Comparison of ENCODE assay signal across 18 cellular contexts in genomic region chr22:24005201-24005600, GRCh38. TPM values are rescaled to one million over a fixed set of nuclear protein-coding genes. Genes with fewer than 3 reads are reported as not detected.
DNase-seq lines count a peak whose midpoint lies in the region; ATAC-seq and TF ChIP-seq lines count a peak whose summit lies in the region.
"Had no signal": no experiment of that assay in that cellular context is flagged by ENCODE, and none has a peak within 500 bp of the region (broad histone marks: within the 10 kb centered on the region; RNA-seq: fewer than 3 reads in every experiment).

GSTT4 (minus strand) TSS chr22:24005453; CDS start chr22:24005356, 97 bp downstream.

- H3K4me1 ChIP-seq in body of pancreas (no peaks in the 10 kb centered on the region), heart right ventricle (peaks cover 0 to 18% (median 11%) of the 10 kb centered on the region in 9 donors)

- H3K4me3 ChIP-seq in body of pancreas: no peak within 1 kb of the TSS
- peak within 1 kb of the TSS in 1 of 10 donors; percentile 5 for H3K4me3 ChIP-seq in heart right ventricle
- no peak within 1 kb of the TSS for H3K4me3 ChIP-seq in retinal pigment epithelial cell (ENCODE audit: low read length)

- WGBS in body of pancreas, 2 donors: 55 to 64% methylated on average over 6 of the region's 6 CpGs
- 25 to 35% methylated on average over 6 of the region's 6 CpGs for WGBS in heart right ventricle, 2 donors

- intact Hi-C loops in body of pancreas (cut with DNase I): no loop called here
- intact Hi-C loops in heart right ventricle (cut with DNase I): loop anchor here in 6 of 10 donors (5.0 to 10.0 kb wide), 3 partner anchors 68 to 170 kb away; no protein-coding TSS in a partner anchor

- TF ChIP-seq CTCF in body of pancreas (IDR thresholded peaks at IDR 0.05) (no peak), heart right ventricle (IDR thresholded peaks at IDR 0.05) (no peak), retinal pigment epithelial cell (conservative IDR thresholded peaks at IDR 0.05; ENCODE audit: low read depth, low read length) (no peak)

- ATAC-seq in body of pancreas: peak; percentile 15
- ATAC-seq in heart right ventricle: peak; percentile 88 to 98 (median 94)
- no peak for ATAC-seq in GM19397 (IDR thresholded peaks at IDR 0.05; ENCODE audit: unreplicated experiment)
- no peak for ATAC-seq in GM21515 (IDR thresholded peaks at IDR 0.05; ENCODE audit: unreplicated experiment)
- ATAC-seq in HG03045 (IDR thresholded peaks at IDR 0.05; ENCODE audit: unreplicated experiment): no peak

- no peaks in the 10 kb centered on the region for H3K36me3 ChIP-seq in body of pancreas (replicated peaks in 1 of 2; ENCODE audit: insufficient read depth in 1 of 2, low read depth in 2 of 2)
- no peaks in the 10 kb centered on the region for H3K36me3 ChIP-seq in heart right ventricle

- TF ChIP-seq POLR2A in body of pancreas (IDR thresholded peaks at IDR 0.05): no peak

- no peaks in the 10 kb centered on the region for H3K27me3 ChIP-seq in body of pancreas
- H3K27me3 ChIP-seq in heart right ventricle: no peaks in the 10 kb centered on the region

- H3K9me3 ChIP-seq in body of pancreas (no peaks in the 10 kb centered on the region), heart right ventricle (no peaks in the 10 kb centered on the region)

- DNase-seq in GM03348 (ENCODE audit: low spot score): peak; percentile 27
- DNase-seq in body of pancreas: peak in 2 of 4 donors; percentile 40 to 47
- DNase-seq in heart right ventricle: peak; percentile 80 to 86
- DNase-seq in retinal pigment epithelial cell (ENCODE audit: low read depth): peak; percentile 31
- DNase-seq in HCEC 1CT: no peak
- DNase-seq: activated CD8-positive, alpha-beta memory T cell treated with anti-CD3 and anti-CD28 coated beads, Interleukin-2, amount 50 U/mL, for 4 hours; AML-193; cerebellar nuclear complex; DMS79; erythroblast; NCI-H1417; NCI-H345; stimulated activated CD4-positive, alpha-beta T cell treated with anti-CD3 and anti-CD28 coated beads, Interleukin-15, amount 100 ng/mL, for 24 hours had no signal

- H3K27ac ChIP-seq in body of pancreas: no peak within 1 kb of the TSS
- H3K27ac ChIP-seq in heart right ventricle: peak within 1 kb of the TSS in 8 of 10 donors; percentile 39 to 74 (median 61)

RNA-seq across cellular contexts. Expression of gene GSTT4, which starts in this region (rescaled TPM):
- total RNA-seq in body of pancreas: not detected
- total RNA-seq in heart right ventricle: not detected
- not detected for polyA plus RNA-seq in heart right ventricle
- total RNA-seq: liver, WTC11 had no signal
- polyA plus RNA-seq: liver had no signal

Comparison
In these comparisons a context has a peak if more than half of its experiments do, and no peak if none do; other contexts are left out.
1. Peak in ATAC-seq in body of pancreas; RNA of the gene not detected or under 1 TPM.
2. Peak in DNase-seq, ATAC-seq and H3K27ac ChIP-seq in heart right ventricle; RNA of the gene not detected or under 1 TPM.